In genomic region chr22:41425704-41426365, GRCh38 we compare ENCODE assay signal across 10 cellular contexts. TPM values are rescaled to one million over a fixed set of nuclear protein-coding genes. Genes with fewer than 3 reads are reported as not detected.
DNase-seq lines count a peak whose midpoint lies in the region; TF ChIP-seq lines count a peak whose summit lies in the region.
"Had no signal": no experiment of that assay in that cellular context is flagged by ENCODE, and none has a peak within 500 bp of the region (broad histone marks: within the 10 kb centered on the region; RNA-seq: fewer than 3 reads in every experiment).

No MANE protein-coding gene starts in this region.

- peak overlapping the region; percentile 87 for H3K27ac Mint-ChIP-seq in activated CD4-positive, alpha-beta T cell treated with anti-CD3 and anti-CD28 coated beads, Interleukin-2, amount 10 ng/mL, durations not matched to agents 7 days and 5 days
- H3K27ac Mint-ChIP-seq in nephron progenitor cell = peak overlapping the region; percentile 85

- no peak overlapping the region for H3K4me3 ChIP-seq in uterus
- H3K4me3 ChIP-seq: coronary artery had no signal

- TF ChIP-seq CTCF in nephron progenitor cell (IDR thresholded peaks at IDR 0.05) (no peak), uterus (IDR thresholded peaks at IDR 0.05) (no peak)

- no peaks in the 10 kb centered on the region for H3K36me3 ChIP-seq in uterus

- intact Hi-C loops in uterus (cut with DNase I; ENCODE audit: low total_unique reads) = no loop called here

- CTCF ChIA-PET in activated CD4-positive, alpha-beta T cell treated with anti-CD3 and anti-CD28 coated beads, Interleukin-2, amount 10 ng/mL, durations not matched to agents 7 days and 5 days (lab: Charles Lee) = interaction anchor here (0.6 to 2.0 kb wide), 5 partner anchors 8 to 486 kb away, joined by 3 to 11 read pairs (median 3); no protein-coding TSS in a partner anchor

- POLR2A ChIA-PET in activated CD4-positive, alpha-beta T cell treated with anti-CD3 and anti-CD28 coated beads, Interleukin-2, amount 10 ng/mL, durations not matched to agents 7 days and 5 days (lab: Charles Lee) = interaction anchor here (1.6 kb wide), 1 partner anchor 21 kb away, joined by 4 read pairs; the partner anchor contains the start of gene TOB2

- TF ChIP-seq POLR2A in uterus (IDR thresholded peaks at IDR 0.05) = no peak

- no peaks in the 10 kb centered on the region for H3K27me3 ChIP-seq in uterus

- peaks cover 13% of the 10 kb centered on the region for H3K36me3 Mint-ChIP-seq in activated CD4-positive, alpha-beta T cell treated with anti-CD3 and anti-CD28 coated beads, Interleukin-2, amount 10 ng/mL, durations not matched to agents 7 days and 5 days (ENCODE audit: low read depth)
- H3K36me3 Mint-ChIP-seq in nephron progenitor cell (ENCODE audit: low read depth) = peaks cover 34% of the 10 kb centered on the region

- H3K4me1 Mint-ChIP-seq in activated CD4-positive, alpha-beta T cell treated with anti-CD3 and anti-CD28 coated beads, Interleukin-2, amount 10 ng/mL, durations not matched to agents 7 days and 5 days = peaks cover 14% of the 10 kb centered on the region
- peaks cover 25% of the 10 kb centered on the region for H3K4me1 Mint-ChIP-seq in nephron progenitor cell

- no peaks in the 10 kb centered on the region for H3K9me3 Mint-ChIP-seq in activated CD4-positive, alpha-beta T cell treated with anti-CD3 and anti-CD28 coated beads, Interleukin-2, amount 10 ng/mL, durations not matched to agents 7 days and 5 days
- no peaks in the 10 kb centered on the region for H3K9me3 Mint-ChIP-seq in nephron progenitor cell

- H3K9me3 ChIP-seq in uterus = no peaks in the 10 kb centered on the region

- H3K4me3 Mint-ChIP-seq in activated CD4-positive, alpha-beta T cell treated with anti-CD3 and anti-CD28 coated beads, Interleukin-2, amount 10 ng/mL, durations not matched to agents 7 days and 5 days = peak overlapping the region; percentile 36
- H3K4me3 Mint-ChIP-seq in nephron progenitor cell = peak overlapping the region; percentile 18

- DNase-seq in LHCN-M2 (ENCODE audit: low read depth) = peak; percentile 15
- peak; percentile 64 for DNase-seq in activated CD4-positive, alpha-beta T cell treated with anti-CD3 and anti-CD28 coated beads, Interleukin-2, amount 10 ng/mL, durations not matched to agents 7 days and 5 days
- no peak for DNase-seq in nephron progenitor cell
- DNase-seq in uterus = no peak
- DNase-seq in OCI-M2 (lab: John Stamatoyannopoulos, UW; ENCODE audit: unreplicated experiment) = no peak
- DNase-seq in NCI-H1105 treated with DMSO at 0.1 percent for 48 hours (lab: John Stamatoyannopoulos, UW) = no peak
- DNase-seq: NCI-H187 treated with DMSO at 0.1 percent for 48 hours, SHP77, trophoblast cell had no signal

- H3K27me3 Mint-ChIP-seq in activated CD4-positive, alpha-beta T cell treated with anti-CD3 and anti-CD28 coated beads, Interleukin-2, amount 10 ng/mL, durations not matched to agents 7 days and 5 days = no peaks in the 10 kb centered on the region
- no peaks in the 10 kb centered on the region for H3K27me3 Mint-ChIP-seq in nephron progenitor cell (ENCODE audit: low read depth, poor library complexity)

- no peaks in the 10 kb centered on the region for H3K4me1 ChIP-seq in uterus

- no peak overlapping the region for H3K27ac ChIP-seq in uterus
- H3K27ac ChIP-seq: coronary artery had no signal

RNA-seq across cellular contexts. Expression of gene TOB2, which starts 20.8 kb away (rescaled TPM):
- total RNA-seq in LHCN-M2 (2014; rRNA removed) (17.8 and 22.9 TPM in 2 replicates), uterus (10 to 100 TPM; 15.6 to 97.1 (median 27.8) TPM)
- 17.6 TPM for polyA plus RNA-seq in LHCN-M2 (2012)
- total RNA-seq in activated CD4-positive, alpha-beta T cell treated with anti-CD3 and anti-CD28 coated beads, Interleukin-2, amount 10 ng/mL, durations not matched to agents 7 days and 5 days = 10 to 100 TPM; 31.4 to 35.1 TPM

RNA-seq across cellular contexts. Expression of gene PHF5A, which starts 42.7 kb away (rescaled TPM):
- total RNA-seq in LHCN-M2 (2014; rRNA removed) (71.5 and 80.7 TPM in 2 replicates), uterus (10 to 100 TPM; 38.5 to 65.1 (median 46.4) TPM)
- 51.6 TPM for polyA plus RNA-seq in LHCN-M2 (2012)
- 10 to 100 TPM; 63.6 to 64.8 TPM for total RNA-seq in activated CD4-positive, alpha-beta T cell treated with anti-CD3 and anti-CD28 coated beads, Interleukin-2, amount 10 ng/mL, durations not matched to agents 7 days and 5 days

RNA-seq across cellular contexts. Expression of gene ACO2, which starts 43.1 kb away (rescaled TPM):
- total RNA-seq in LHCN-M2 (2014; rRNA removed) = 61.2 and 64.4 TPM in 2 replicates
- polyA plus RNA-seq in LHCN-M2 (2012) = 76.4 TPM
- total RNA-seq in activated CD4-positive, alpha-beta T cell treated with anti-CD3 and anti-CD28 coated beads, Interleukin-2, amount 10 ng/mL, durations not matched to agents 7 days and 5 days = 10 to 100 TPM; 73.4 to 77.9 TPM
- 10 to 100 TPM; 21.5 to 64.4 (median 47.1) TPM for total RNA-seq in uterus

RNA-seq across cellular contexts. Expression of gene TEF, which starts 44.1 kb away (rescaled TPM):
- 1.8 and 3.3 TPM in 2 replicates for total RNA-seq in LHCN-M2 (2014; rRNA removed)
- 2.6 TPM for polyA plus RNA-seq in LHCN-M2 (2012)
- total RNA-seq in activated CD4-positive, alpha-beta T cell treated with anti-CD3 and anti-CD28 coated beads, Interleukin-2, amount 10 ng/mL, durations not matched to agents 7 days and 5 days = 1 to 10 TPM; 3.4 to 4.7 TPM
- total RNA-seq in uterus = 10 to 100 TPM in 2 of 4 donors, 1 to 10 TPM in 2; 8.5 to 73.7 (median 15.1) TPM

Comparison
In these comparisons a context has a peak if more than half of its experiments do, and no peak if none do; other contexts are left out.
1. DNase-seq: peak in LHCN-M2 (single experiment) and activated CD4-positive, alpha-beta T cell treated with anti-CD3 and anti-CD28 coated beads, Interleukin-2, amount 10 ng/mL, durations not matched to agents 7 days and 5 days (single experiment); none in nephron progenitor cell (single experiment), uterus (0 of 2), OCI-M2 (single experiment) and NCI-H1105 treated with DMSO at 0.1 percent for 48 hours (single experiment).